In the genomic region with DNA sequence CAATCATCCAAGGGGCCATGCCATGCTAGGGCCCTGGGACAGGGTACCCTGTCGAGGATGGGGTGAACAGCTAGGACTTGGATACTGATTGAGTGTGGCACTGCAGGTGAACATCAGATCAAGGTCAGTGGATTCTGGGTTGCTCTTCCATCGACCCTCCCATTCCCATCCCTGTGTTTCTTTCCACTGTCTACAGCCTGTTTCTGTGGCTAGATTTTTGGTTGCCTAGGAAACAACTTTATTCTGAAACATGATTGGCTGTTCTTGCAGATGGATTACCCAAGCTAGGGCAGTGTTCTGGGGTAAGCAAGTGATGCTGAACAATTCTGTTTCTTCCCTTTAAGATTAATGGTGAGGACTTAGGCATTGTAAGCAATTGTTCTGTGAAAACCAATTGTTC, we compare ENCODE assay signal across 30 cellular contexts.
DNase-seq lines count a peak whose midpoint lies in the region; ATAC-seq and TF ChIP-seq lines count a peak whose summit lies in the region.
"Had no signal": no experiment of that assay in that cellular context is flagged by ENCODE, and none has a peak within 500 bp of the region (broad histone marks: within the 10 kb centered on the region; RNA-seq: fewer than 3 reads in every experiment).

No MANE protein-coding gene starts in this region.

- H3K27ac ChIP-seq in gastroesophageal sphincter: peak overlapping the region in 3 of 4 donors; percentile 56 to 87 (median 83)
- peak overlapping the region in 3 of 4 donors; percentile 41 to 81 (median 74) for H3K27ac ChIP-seq in sigmoid colon
- H3K27ac ChIP-seq in psoas muscle: no peak overlapping the region
- H3K27ac ChIP-seq: hepatocyte, HL-60, ovary, tibial artery, vagina had no signal

- no peak for TF ChIP-seq CTCF in gastroesophageal sphincter (IDR thresholded peaks at IDR 0.05)
- no peak for TF ChIP-seq CTCF in sigmoid colon (IDR thresholded peaks at IDR 0.05)
- TF ChIP-seq CTCF in psoas muscle (IDR thresholded peaks at IDR 0.05): no peak

- TF ChIP-seq POLR2A in gastroesophageal sphincter (IDR thresholded peaks at IDR 0.05) (no peak), sigmoid colon (IDR thresholded peaks at IDR 0.05) (no peak), erythroblast (IDR thresholded peaks at IDR 0.05; ENCODE audit: low read length) (no peak)

- H3K27me3 ChIP-seq in gastroesophageal sphincter: no peaks in the 10 kb centered on the region
- H3K27me3 ChIP-seq in sigmoid colon: no peaks in the 10 kb centered on the region
- no peaks in the 10 kb centered on the region for H3K27me3 ChIP-seq in psoas muscle (ENCODE audit: insufficient read depth in 3 of 3, low read length in 2 of 3)
- H3K27me3 ChIP-seq: hepatocyte, MG63, ovary, right atrium auricular region, tibial artery, vagina had no signal

- H3K9me3 ChIP-seq in gastroesophageal sphincter: no peaks in the 10 kb centered on the region
- H3K9me3 ChIP-seq in sigmoid colon: no peaks in the 10 kb centered on the region
- no peaks in the 10 kb centered on the region for H3K9me3 ChIP-seq in psoas muscle
- H3K9me3 ChIP-seq: MG63, ovary, right atrium auricular region, tibial artery, vagina had no signal

- DNase-seq in NCI-H748 (lab: John Stamatoyannopoulos, UW; ENCODE audit: unreplicated experiment) (peak; percentile 37), NCI-H748 treated with DMSO at 0.1 percent for 48 hours (lab: John Stamatoyannopoulos, UW) (no peak), NCI-H2227 (lab: John Stamatoyannopoulos, UW; ENCODE audit: unreplicated experiment) (peak; percentile 11), sigmoid colon (no peak), erythroblast (lab: John Stamatoyannopoulos, UW) (no peak), psoas muscle (no peak)
- DNase-seq: activated CD4-positive, alpha-beta memory T cell treated with anti-CD3 and anti-CD28 coated beads, Interleukin-2, amount 10 ng/mL, durations not matched to agents 7 days and 5 days; activated CD4-positive, alpha-beta T cell treated with anti-CD3 and anti-CD28 coated beads for 1 hour; activated CD8-positive, alpha-beta memory T cell treated with anti-CD3 and anti-CD28 coated beads, Interleukin-2, amount 50 U/mL, for 48 hours; activated naive CD4-positive, alpha-beta T cell treated with Interleukin-2 at 50 U/mL for 16 hours; CD8-positive, alpha-beta memory T cell; KG1; left cardiac atrium; MG63; NCI-H2107; NCI-H524 treated with DMSO at 0.1 percent for 48 hours; ovary; Right ventricle myocardium superior; stimulated activated naive CD4-positive, alpha-beta T cell treated with Interleukin-2 at 50 U/mL for 16 hours; T-helper 2 cell; tibial artery had no signal

- ATAC-seq in gastroesophageal sphincter (no peak), psoas muscle (no peak), HG02623 (IDR thresholded peaks at IDR 0.05; ENCODE audit: unreplicated experiment) (no peak)
- ATAC-seq: left cardiac atrium; natural killer cell treated with Interleukin-12 subunit alpha and Interleukin-12 subunit beta and Interleukin-15 and Interleukin-18, amount 100 ng/mL, for 72 hours had no signal

- TF ChIP-seq EP300 in gastroesophageal sphincter (IDR thresholded peaks at IDR 0.05) (no peak), sigmoid colon (IDR thresholded peaks at IDR 0.05) (no peak)

- H3K4me1 ChIP-seq in gastroesophageal sphincter (peaks cover 3 to 100% (median 29%) of the 10 kb centered on the region in 3 donors), sigmoid colon (peaks cover 0 to 81% (median 64%) of the 10 kb centered on the region in 4 donors), psoas muscle (peaks cover 33% of the 10 kb centered on the region)

- intact Hi-C loops in sigmoid colon (cut with DNase I) (no loop called here), psoas muscle (cut with DNase I) (no loop called here)

- no peak overlapping the region for H3K4me3 ChIP-seq in gastroesophageal sphincter
- no peak overlapping the region for H3K4me3 ChIP-seq in sigmoid colon
- no peak overlapping the region for H3K4me3 ChIP-seq in psoas muscle
- H3K4me3 ChIP-seq: hepatocyte, lung, MG63, ovary, right atrium auricular region, smooth muscle cell, tibial artery, vagina had no signal

- H3K36me3 ChIP-seq in gastroesophageal sphincter (no peaks in the 10 kb centered on the region), sigmoid colon (no peaks in the 10 kb centered on the region), psoas muscle (ENCODE audit: insufficient read depth in 1 of 2, low read depth in 1 of 2) (peaks cover 0 to 25% of the 10 kb centered on the region in 2 donors)
- H3K36me3 ChIP-seq: MG63, ovary, right atrium auricular region, vagina had no signal

- WGBS in gastroesophageal sphincter (ENCODE audit: low coverage in 1 of 2), 2 donors: 43% methylated on average over 1 of the region's 2 CpGs; no CpG with 5 or more reads in 1 of the 2 donors
- WGBS in sigmoid colon, 2 donors: 81 to 82% methylated on average over 2 of the region's 2 CpGs
- WGBS in psoas muscle, 3 donors: 79 to 87% (median 83%) methylated on average over 2 of the region's 2 CpGs

Comparison
In these comparisons a context has a peak if more than half of its experiments do, and no peak if none do; other contexts are left out.
1. DNase-seq: peak in NCI-H748 (single experiment) and NCI-H2227 (single experiment); none in NCI-H748 treated with DMSO at 0.1 percent for 48 hours (single experiment), sigmoid colon (single experiment), erythroblast (0 of 2) and psoas muscle (0 of 2).